In the genomic region with DNA sequence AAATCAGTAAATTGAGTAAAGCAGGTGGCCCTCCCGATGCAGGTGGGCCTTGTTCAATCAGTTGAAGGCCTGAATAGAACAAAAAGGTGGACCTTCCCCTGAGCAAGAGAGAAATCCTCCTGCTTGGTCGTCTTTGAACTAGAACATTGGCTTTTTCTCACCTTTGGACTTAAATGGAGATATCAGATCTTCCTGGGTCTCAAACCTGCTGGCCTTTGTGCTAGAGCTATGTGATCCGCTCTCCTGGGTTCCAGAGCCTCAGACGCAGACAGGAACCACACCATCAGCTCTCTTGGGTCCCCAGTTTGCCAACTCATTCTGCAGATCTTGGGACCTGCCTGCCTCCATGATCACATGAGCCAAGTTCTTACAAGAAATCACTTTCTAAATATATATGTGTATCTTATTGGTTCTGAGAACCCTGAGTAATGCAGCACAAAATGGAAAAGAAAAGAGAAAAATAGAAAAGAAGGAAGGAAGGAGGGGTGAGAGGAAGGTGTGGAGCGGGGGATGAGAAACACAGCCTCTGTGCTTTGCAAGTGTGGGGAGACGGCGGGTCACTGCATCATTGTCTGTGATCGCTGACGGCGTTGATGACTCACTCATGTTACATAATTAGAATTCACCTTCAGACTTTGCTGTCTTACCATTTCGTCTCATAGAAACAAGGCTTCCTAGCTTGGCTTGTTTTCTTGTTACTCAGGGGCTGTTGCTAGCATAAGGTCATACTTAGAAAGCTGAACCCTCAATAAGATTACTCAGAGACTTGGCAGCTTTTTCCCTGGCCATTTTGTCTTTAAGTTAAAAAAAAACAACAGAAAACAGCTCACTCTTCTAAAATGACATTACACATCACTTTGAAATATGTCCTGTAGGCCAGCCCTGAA, we compare ENCODE assay signal across 8 cellular contexts.
DNase-seq lines count a peak whose midpoint lies in the region; ATAC-seq and TF ChIP-seq lines count a peak whose summit lies in the region.

No MANE protein-coding gene starts in this region.

- peak overlapping the region; percentile 88 for H3K27ac ChIP-seq in RWPE2 (ENCODE audit: poor library complexity, severe bottlenecking)
- H3K27ac ChIP-seq in spleen, result peak overlapping the region in 5 of 8 donors; percentile 16 to 68 (median 33)

- H3K4me1 ChIP-seq in RWPE2 (ENCODE audit: insufficient read depth, poor library complexity, severe bottlenecking) (peaks cover 38% of the 10 kb centered on the region), spleen (peaks cover 0 to 30% (median 11%) of the 10 kb centered on the region in 6 donors)

- H3K9me3 ChIP-seq in RWPE2 (ENCODE audit: severe bottlenecking) (no peaks in the 10 kb centered on the region), spleen (no peaks in the 10 kb centered on the region)

- DNase-seq in GM06990 (ENCODE audit: extremely low read depth, insufficient read length), result peak; percentile 59
- DNase-seq in RWPE2 (ENCODE audit: low spot score), result peak; percentile 87
- DNase-seq in activated naive CD8-positive, alpha-beta T cell treated with anti-CD3 and anti-CD28 coated beads, Interleukin-2, amount 50 U/mL, for 24 hours, result peak; percentile 61
- peak; percentile 99 for DNase-seq in iris pigment epithelial cell (ENCODE audit: low read depth)
- DNase-seq in spleen, result no peak
- DNase-seq in DMS79 treated with DMSO at 0.1 percent for 48 hours (lab: John Stamatoyannopoulos, UW), result no peak
- no peak for DNase-seq in NCI-H2029 (lab: John Stamatoyannopoulos, UW)

- 58 to 67% (median 61%) methylated on average over 11 of the region's 11 CpGs for WGBS in spleen, 5 donors

- H3K36me3 ChIP-seq in GM06990 (ENCODE audit: control insufficient read depth, insufficient read depth, low read length), result peaks cover 10% of the 10 kb centered on the region
- H3K36me3 ChIP-seq in RWPE2 (ENCODE audit: low read depth), result no peaks in the 10 kb centered on the region
- peaks cover 0 to 57% (median 0%) of the 10 kb centered on the region in 6 donors for H3K36me3 ChIP-seq in spleen

- no peaks in the 10 kb centered on the region for H3K27me3 Mint-ChIP-seq in activated naive CD8-positive, alpha-beta T cell treated with anti-CD3 and anti-CD28 coated beads, Interleukin-2, amount 50 U/mL, for 24 hours

- H3K36me3 Mint-ChIP-seq in activated naive CD8-positive, alpha-beta T cell treated with anti-CD3 and anti-CD28 coated beads, Interleukin-2, amount 50 U/mL, for 24 hours (ENCODE audit: low read depth), result peaks cover 45% of the 10 kb centered on the region

- H3K4me3 Mint-ChIP-seq in activated naive CD8-positive, alpha-beta T cell treated with anti-CD3 and anti-CD28 coated beads, Interleukin-2, amount 50 U/mL, for 24 hours, result peak overlapping the region; percentile 32

- peaks cover 58% of the 10 kb centered on the region for H3K4me1 Mint-ChIP-seq in activated naive CD8-positive, alpha-beta T cell treated with anti-CD3 and anti-CD28 coated beads, Interleukin-2, amount 50 U/mL, for 24 hours

- no peak overlapping the region for H3K4me3 ChIP-seq in GM06990 (replicated peaks; ENCODE audit: low read depth, low read length)
- H3K4me3 ChIP-seq in RWPE2 (ENCODE audit: severe bottlenecking), result no peak overlapping the region
- no peak overlapping the region for H3K4me3 ChIP-seq in spleen

- peak overlapping the region; percentile 86 for H3K27ac Mint-ChIP-seq in activated naive CD8-positive, alpha-beta T cell treated with anti-CD3 and anti-CD28 coated beads, Interleukin-2, amount 50 U/mL, for 24 hours

- ATAC-seq in HG02884 (IDR thresholded peaks at IDR 0.05; ENCODE audit: unreplicated experiment), result peak; percentile 66
- peak; percentile 88 for ATAC-seq in RWPE2 (ENCODE audit: low read depth)
- ATAC-seq in activated naive CD8-positive, alpha-beta T cell treated with anti-CD3 and anti-CD28 coated beads, Interleukin-2, amount 50 U/mL, for 24 hours, result peak; percentile 91

- peaks cover 4% of the 10 kb centered on the region for H3K9me3 Mint-ChIP-seq in activated naive CD8-positive, alpha-beta T cell treated with anti-CD3 and anti-CD28 coated beads, Interleukin-2, amount 50 U/mL, for 24 hours

- TF ChIP-seq CTCF in GM06990 (IDR thresholded peaks at IDR 0.05; ENCODE audit: insufficient read depth, low read length, poor library complexity, severe bottlenecking) (no peak), RWPE2 (IDR thresholded peaks at IDR 0.05; ENCODE audit: poor library complexity, severe bottlenecking) (no peak), spleen (IDR thresholded peaks at IDR 0.05 in 8 of 11, conservative IDR thresholded peaks at IDR 0.05 in 3 of 11) (no peak)

- H3K27me3 ChIP-seq in GM06990 (replicated peaks; ENCODE audit: control insufficient read depth, insufficient read depth, low read length) (no peaks in the 10 kb centered on the region), RWPE2 (ENCODE audit: insufficient read depth, poor library complexity, severe bottlenecking) (no peaks in the 10 kb centered on the region), spleen (replicated peaks in 1 of 7) (no peaks in the 10 kb centered on the region)

- TF ChIP-seq POLR2A in spleen (IDR thresholded peaks at IDR 0.05), result no peak

- intact Hi-C loops in spleen (cut with DNase I; ENCODE audit: low total_unique reads), result no loop called here

Comparison
In these comparisons a context has a peak if more than half of its experiments do, and no peak if none do; other contexts are left out.
1. DNase-seq: peak in GM06990 (single experiment), RWPE2 (single experiment), activated naive CD8-positive, alpha-beta T cell treated with anti-CD3 and anti-CD28 coated beads, Interleukin-2, amount 50 U/mL, for 24 hours (single experiment) and iris pigment epithelial cell (single experiment); none in spleen (single experiment), DMS79 treated with DMSO at 0.1 percent for 48 hours (single experiment) and NCI-H2029 (single experiment).
2. Peak in every context shown above with its lines, with median percentiles within 50 percentile points of each other: ATAC-seq.